In genomic region chr19:39507715-39508364, GRCh38 we compare ENCODE assay signal across 8 cellular contexts. TPM values are rescaled to one million over a fixed set of nuclear protein-coding genes. Genes with fewer than 3 reads are reported as not detected.
DNase-seq lines count a peak whose midpoint lies in the region; ATAC-seq and TF ChIP-seq lines count a peak whose summit lies in the region.

No MANE protein-coding gene starts in this region.

- peaks cover 14% of the 10 kb centered on the region for H3K4me1 ChIP-seq in CD8-positive, alpha-beta memory T cell (ENCODE audit: insufficient read depth, low read length)

- TF ChIP-seq CTCF in natural killer cell (IDR thresholded peaks at IDR 0.05), result no peak

- peak overlapping the region; percentile 34 for H3K4me3 ChIP-seq in CD8-positive, alpha-beta memory T cell (ENCODE audit: low read length)

- H3K27ac ChIP-seq in CD8-positive, alpha-beta memory T cell (ENCODE audit: low read depth, low read length), result no peak overlapping the region

- ATAC-seq in central memory CD8-positive, alpha-beta T cell (replicated peaks; ENCODE audit: extremely low read depth, poor library complexity, severe bottlenecking), result no peak
- ATAC-seq in natural killer cell (no peak), GM21786 (IDR thresholded peaks at IDR 0.05; ENCODE audit: unreplicated experiment) (no peak), HG03469 (IDR thresholded peaks at IDR 0.05; ENCODE audit: unreplicated experiment) (no peak), GM19395 (IDR thresholded peaks at IDR 0.05; ENCODE audit: unreplicated experiment) (no peak)

- no peaks in the 10 kb centered on the region for H3K9me3 ChIP-seq in CD8-positive, alpha-beta memory T cell (ENCODE audit: low read length)

- peak overlapping the region; percentile 69 to 84 (median 79) for H3K4me3 Mint-ChIP-seq in CD8-positive, alpha-beta memory T cell
- peak overlapping the region; percentile 74 for H3K4me3 Mint-ChIP-seq in central memory CD8-positive, alpha-beta T cell
- peak overlapping the region; percentile 72 for H3K4me3 Mint-ChIP-seq in natural killer cell

- peaks cover 16 to 22% (median 18%) of the 10 kb centered on the region in 3 donors for H3K4me1 Mint-ChIP-seq in CD8-positive, alpha-beta memory T cell
- H3K4me1 Mint-ChIP-seq in central memory CD8-positive, alpha-beta T cell, result peaks cover 30% of the 10 kb centered on the region
- H3K4me1 Mint-ChIP-seq in natural killer cell, result peaks cover 5 to 31% of the 10 kb centered on the region in 2 donors

- no peak for DNase-seq in CD8-positive, alpha-beta memory T cell
- DNase-seq in NCI-H2227 (lab: John Stamatoyannopoulos, UW; ENCODE audit: unreplicated experiment), result peak; percentile 76
- DNase-seq in central memory CD8-positive, alpha-beta T cell (ENCODE audit: low spot score in 2 of 2), result no peak
- DNase-seq in natural killer cell, result no peak
- no peak for DNase-seq in NCI-H510A treated with DMSO at 0.1 percent for 48 hours (lab: John Stamatoyannopoulos, UW)

- H3K9me3 Mint-ChIP-seq in CD8-positive, alpha-beta memory T cell, result peaks cover 0 to 6% (median 0%) of the 10 kb centered on the region in 5 donors
- no peaks in the 10 kb centered on the region for H3K9me3 Mint-ChIP-seq in central memory CD8-positive, alpha-beta T cell
- H3K9me3 Mint-ChIP-seq in natural killer cell, result no peaks in the 10 kb centered on the region

- no peaks in the 10 kb centered on the region for H3K36me3 ChIP-seq in CD8-positive, alpha-beta memory T cell (ENCODE audit: insufficient read depth, low read length)

- H3K27me3 Mint-ChIP-seq in CD8-positive, alpha-beta memory T cell, result peaks cover 36 to 64% of the 10 kb centered on the region in 2 donors
- peaks cover 73% of the 10 kb centered on the region for H3K27me3 Mint-ChIP-seq in central memory CD8-positive, alpha-beta T cell
- peaks cover 50 to 60% of the 10 kb centered on the region in 2 donors for H3K27me3 Mint-ChIP-seq in natural killer cell (ENCODE audit: low read depth in 2 of 2)

- intact Hi-C loops in natural killer cell (cut with micrococcal nuclease), result no loop called here

- POLR2A ChIA-PET in CD8-positive, alpha-beta memory T cell (lab: Charles Lee), result no interaction called here

- H3K27me3 ChIP-seq in CD8-positive, alpha-beta memory T cell (ENCODE audit: insufficient read depth, low read length, poor library complexity, severe bottlenecking), result peaks cover 5% of the 10 kb centered on the region

- peak overlapping the region in 1 of 8 donors; percentile 7 for H3K27ac Mint-ChIP-seq in CD8-positive, alpha-beta memory T cell
- H3K27ac Mint-ChIP-seq in central memory CD8-positive, alpha-beta T cell (ENCODE audit: low read depth), result peak overlapping the region; percentile 54
- no peak overlapping the region for H3K27ac Mint-ChIP-seq in natural killer cell

- H3K36me3 Mint-ChIP-seq in CD8-positive, alpha-beta memory T cell, result no peaks in the 10 kb centered on the region
- peaks cover 7% of the 10 kb centered on the region for H3K36me3 Mint-ChIP-seq in central memory CD8-positive, alpha-beta T cell (ENCODE audit: insufficient read depth)
- H3K36me3 Mint-ChIP-seq in natural killer cell, result no peaks in the 10 kb centered on the region

- CTCF ChIA-PET in CD8-positive, alpha-beta memory T cell (lab: Charles Lee), result interaction anchor here (1.4 kb wide), 1 partner anchor 12 kb away, joined by 4 read pairs; no protein-coding TSS in a partner anchor

RNA-seq across cellular contexts. Expression of gene SELENOV, which starts 7.1 kb away (rescaled TPM):
- total RNA-seq in CD8-positive, alpha-beta memory T cell, result not detected
- polyA plus RNA-seq in CD8-positive, alpha-beta memory T cell, result not detected
- total RNA-seq in natural killer cell, result not detected

RNA-seq across cellular contexts. Expression of gene DLL3, which starts 9.1 kb away (rescaled TPM):
- total RNA-seq in CD8-positive, alpha-beta memory T cell, result 1 to 10 TPM in 1 of 2 experiments, under 1 TPM in 1; 0.92 to 1.4 TPM
- polyA plus RNA-seq in CD8-positive, alpha-beta memory T cell, result 0.25 TPM
- total RNA-seq in natural killer cell, result not detected

RNA-seq across cellular contexts. Expression of gene EID2B, which starts 24.8 kb away (rescaled TPM):
- total RNA-seq in CD8-positive, alpha-beta memory T cell, result 1 to 10 TPM; 3.4 to 3.7 TPM
- polyA plus RNA-seq in CD8-positive, alpha-beta memory T cell, result 8.5 TPM
- total RNA-seq in natural killer cell, result 1 to 10 TPM; 4.6 to 6.7 (median 5.8) TPM

RNA-seq across cellular contexts. Expression of gene TIMM50, which starts 27.2 kb away (rescaled TPM):
- 100 to 1,000 TPM; 131 to 137 TPM for total RNA-seq in CD8-positive, alpha-beta memory T cell
- polyA plus RNA-seq in CD8-positive, alpha-beta memory T cell, result 47.3 TPM
- 10 to 100 TPM; 50.1 to 67.2 (median 60.8) TPM for total RNA-seq in natural killer cell

RNA-seq across cellular contexts. Expression of gene EID2, which starts 32.1 kb away (rescaled TPM):
- 10 to 100 TPM; 14.0 to 15.4 TPM for total RNA-seq in CD8-positive, alpha-beta memory T cell
- polyA plus RNA-seq in CD8-positive, alpha-beta memory T cell, result 29.2 TPM
- 10 to 100 TPM; 11.9 to 19.9 (median 15.6) TPM for total RNA-seq in natural killer cell
